In the genomic region with DNA sequence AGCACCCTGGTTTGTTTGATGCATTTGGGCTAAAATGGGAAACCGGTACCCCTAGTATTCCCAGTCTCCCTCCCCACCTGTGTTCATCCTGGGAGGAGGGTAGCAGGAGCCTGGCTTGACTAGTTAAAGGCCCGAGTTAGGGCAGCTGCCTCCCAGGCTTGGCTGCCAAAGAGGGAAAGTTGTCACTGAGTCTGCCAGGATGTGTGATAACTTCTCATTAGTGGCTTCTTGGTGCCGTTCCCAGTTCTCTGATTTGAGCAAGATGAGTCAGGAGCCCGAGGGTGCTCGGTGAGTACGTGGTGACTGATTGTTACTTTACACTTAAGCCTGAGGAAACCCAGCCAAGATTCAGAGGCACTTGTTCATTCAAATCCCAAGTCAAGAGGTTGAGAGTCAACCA, we compare ENCODE assay signal across 12 cellular contexts. TPM values are rescaled to one million over a fixed set of nuclear protein-coding genes. Genes with fewer than 3 reads are reported as not detected.
A peak's percentile ranks its signal among the peaks of the same experiment; 100 is the strongest.
DNase-seq lines count a peak whose midpoint lies in the region; ATAC-seq and TF ChIP-seq lines count a peak whose summit lies in the region.
"Had no signal": no experiment of that assay in that cellular context is flagged by ENCODE, and none has a peak within 500 bp of the region (broad histone marks: within the 10 kb centered on the region; RNA-seq: fewer than 3 reads in every experiment).

No MANE protein-coding gene starts in this region.

- no peak overlapping the region for H3K4me3 ChIP-seq in epithelial cell of esophagus (ENCODE audit: low read length)

- DNase-seq in AG20443 (ENCODE audit: low spot score) (peak; percentile 92), NCI-H2196 treated with DMSO at 0.1 percent for 48 hours (lab: John Stamatoyannopoulos, UW; ENCODE audit: unreplicated experiment) (peak; percentile 47), epithelial cell of esophagus (ENCODE audit: low read depth) (peak; percentile 98), omental fat pad (ENCODE audit: low spot score) (peak; percentile 38), NCI-H1436 treated with DMSO at 0.1 percent for 48 hours (lab: John Stamatoyannopoulos, UW) (no peak), NCI-H1417 (lab: John Stamatoyannopoulos, UW) (no peak), GM13976 (ENCODE audit: low spot score) (no peak)
- DNase-seq in activated CD8-positive, alpha-beta memory T cell treated with anti-CD3 and anti-CD28 coated beads, Interleukin-2, amount 50 U/mL, for 48 hours: no peak
- DNase-seq: activated naive CD8-positive, alpha-beta T cell treated with anti-CD3 and anti-CD28 coated beads, Interleukin-2, amount 10 ng/mL, durations not matched to agents 7 days and 5 days; DMS153; stimulated activated CD4-positive, alpha-beta T cell treated with anti-CD3 and anti-CD28 coated beads, Interleukin-4, amount 100 ng/mL, for 1 hour had no signal

- ATAC-seq in omental fat pad (ENCODE audit: low FRiP score): peak; percentile 85

- TF ChIP-seq CTCF in epithelial cell of esophagus (IDR thresholded peaks at IDR 0.05; ENCODE audit: insufficient read depth, low read depth, low read length, missing control alignments): no peak
- TF ChIP-seq CTCF in omental fat pad (IDR thresholded peaks at IDR 0.05): no peak
- TF ChIP-seq CTCF in GM13976 (IDR thresholded peaks at IDR 0.05; ENCODE audit: borderline replicate concordance, control extremely low read depth, extremely low read depth, insufficient read depth, missing control alignments): no peak

- in situ Hi-C loops in GM13976 (cut with MboI; ENCODE audit: low sequenced_read_pairs, unreplicated experiment): no loop called here

RNA-seq across cellular contexts. Expression of a gene that starts 2.5 kb away (rescaled TPM):
- not detected for total RNA-seq in omental fat pad
- total RNA-seq: activated naive CD8-positive, alpha-beta T cell treated with anti-CD3 and anti-CD28 coated beads, Interleukin-2, amount 10 ng/mL, durations not matched to agents 7 days and 5 days; liver had no signal

RNA-seq across cellular contexts. Expression of a gene that starts 16.3 kb away (rescaled TPM):
- total RNA-seq in omental fat pad: not detected
- total RNA-seq: activated naive CD8-positive, alpha-beta T cell treated with anti-CD3 and anti-CD28 coated beads, Interleukin-2, amount 10 ng/mL, durations not matched to agents 7 days and 5 days; liver had no signal

RNA-seq across cellular contexts. Expression of a gene that starts 23.9 kb away (rescaled TPM):
- not detected for total RNA-seq in omental fat pad
- total RNA-seq: activated naive CD8-positive, alpha-beta T cell treated with anti-CD3 and anti-CD28 coated beads, Interleukin-2, amount 10 ng/mL, durations not matched to agents 7 days and 5 days; liver had no signal

RNA-seq across cellular contexts. Expression of a gene that starts 25.0 kb away (rescaled TPM):
- not detected for total RNA-seq in omental fat pad
- total RNA-seq: activated naive CD8-positive, alpha-beta T cell treated with anti-CD3 and anti-CD28 coated beads, Interleukin-2, amount 10 ng/mL, durations not matched to agents 7 days and 5 days had no signal

RNA-seq across cellular contexts. Expression of a gene that starts 40.3 kb away (rescaled TPM):
- not detected for total RNA-seq in omental fat pad
- total RNA-seq: activated naive CD8-positive, alpha-beta T cell treated with anti-CD3 and anti-CD28 coated beads, Interleukin-2, amount 10 ng/mL, durations not matched to agents 7 days and 5 days; liver had no signal

Comparison
In these comparisons a context has a peak if more than half of its experiments do, and no peak if none do; other contexts are left out.
1. DNase-seq: peak in AG20443 (single experiment), NCI-H2196 treated with DMSO at 0.1 percent for 48 hours (single experiment), epithelial cell of esophagus (single experiment) and omental fat pad (single experiment); none in activated CD8-positive, alpha-beta memory T cell treated with anti-CD3 and anti-CD28 coated beads, Interleukin-2, amount 50 U/mL, for 48 hours (single experiment), NCI-H1436 treated with DMSO at 0.1 percent for 48 hours (single experiment), NCI-H1417 (0 of 3) and GM13976 (single experiment).